In genomic region chr10:92517034-92517655, GRCh38 we compare ENCODE assay signal across 8 cellular contexts. TPM values are rescaled to one million over a fixed set of nuclear protein-coding genes. Genes with fewer than 3 reads are reported as not detected.
DNase-seq lines count a peak whose midpoint lies in the region; ATAC-seq and TF ChIP-seq lines count a peak whose summit lies in the region.

No MANE protein-coding gene starts in this region.

- H3K4me3 Mint-ChIP-seq in WTC11: no peak overlapping the region

- WGBS in mammary epithelial cell (ENCODE audit: low coverage, missing lambda C conversion rate): 39% methylated on average over 3 of the region's 3 CpGs

- peaks cover 8% of the 10 kb centered on the region for H3K36me3 Mint-ChIP-seq in WTC11

- peak; percentile 72 for ATAC-seq in HG02852 (IDR thresholded peaks at IDR 0.05; ENCODE audit: unreplicated experiment)
- ATAC-seq in WTC11: peak; percentile 91
- no peak for ATAC-seq in HG03097 (IDR thresholded peaks at IDR 0.05; ENCODE audit: low FRiP score, unreplicated experiment)

- H3K4me1 Mint-ChIP-seq in WTC11: no peaks in the 10 kb centered on the region

- intact Hi-C loops in mammary epithelial cell (cut with micrococcal nuclease): loop anchor here (1.0 to 5.0 kb wide), 4 partner anchors 57 to 363 kb away; partner anchors contain the start of genes IDE and KIF11

- no peak overlapping the region for H3K27ac Mint-ChIP-seq in WTC11

- H3K9me3 ChIP-seq in mammary epithelial cell (replicated peaks; ENCODE audit: insufficient read depth, low read length): no peaks in the 10 kb centered on the region

- H3K27me3 ChIP-seq in mammary epithelial cell (ENCODE audit: insufficient read depth, low read length) (no peaks in the 10 kb centered on the region), kidney epithelial cell (ENCODE audit: control insufficient read depth, insufficient read depth, low read length) (no peaks in the 10 kb centered on the region)

- no peak overlapping the region for H3K4me3 ChIP-seq in mammary epithelial cell (replicated peaks in 1 of 3; ENCODE audit: insufficient read depth in 1 of 3, low read depth in 2 of 3, low read length in 3 of 3)
- H3K4me3 ChIP-seq in kidney epithelial cell (ENCODE audit: low read depth, low read length): no peak overlapping the region

- CTCF ChIA-PET in WTC11 (lab: Charles Lee): interaction anchor here (0.6 to 2.6 kb wide), 40 partner anchors 8 to 513 kb away, joined by 3 to 32 read pairs (median 3); partner anchors contain the start of gene IDE
- CTCF ChIA-PET in mammary epithelial cell (lab: Charles Lee; ENCODE audit: low non-redundant PET): interaction anchor here (0.5 to 0.7 kb wide), 6 partner anchors 47 to 334 kb away, joined by 3 to 6 read pairs (median 3); partner anchors contain the start of gene EXOC6

- POLR2A ChIA-PET in WTC11 (lab: Charles Lee): interaction anchor here (1.5 kb wide), 1 partner anchor 57 kb away, joined by 4 read pairs; the partner anchor contains the start of gene IDE

- no peak overlapping the region for H2AFZ ChIP-seq in mammary epithelial cell (ENCODE audit: low read depth, low read length)

- no TSS peak for BruUV-seq in mammary epithelial cell (replicated peaks; lab: Mats Ljungman, UMichigan)

- no peak overlapping the region for H3K27ac ChIP-seq in mammary epithelial cell (ENCODE audit: insufficient read depth, low read depth, low read length)

- no peak overlapping the region for H3K9ac ChIP-seq in mammary epithelial cell (ENCODE audit: insufficient read depth, low read length)

- H3K9me3 Mint-ChIP-seq in WTC11: no peaks in the 10 kb centered on the region

- H3K36me3 ChIP-seq in mammary epithelial cell (ENCODE audit: insufficient read depth, low read length) (peaks cover 7% of the 10 kb centered on the region), kidney epithelial cell (ENCODE audit: control insufficient read depth, insufficient read depth, low read length) (no peaks in the 10 kb centered on the region)

- dilution Hi-C loops in mammary epithelial cell (cut with HindIII; ENCODE audit: low sequenced_read_pairs): no loop called here

- no peak overlapping the region for H3K4me2 ChIP-seq in mammary epithelial cell (ENCODE audit: insufficient read depth, low read depth, low read length)

- H3K27me3 Mint-ChIP-seq in WTC11 (ENCODE audit: low read depth): no peaks in the 10 kb centered on the region

- H4K20me1 ChIP-seq in mammary epithelial cell (ENCODE audit: insufficient read depth, low read length): no peaks in the 10 kb centered on the region

- in situ Hi-C loops in mammary epithelial cell (cut with MboI; ENCODE audit: low sequenced_read_pairs in 2 of 2): loop anchor here (5.0 to 25.0 kb wide), 3 partner anchors 55 to 345 kb away; partner anchors contain the start of gene IDE (in 2 of the 2)

- no peaks in the 10 kb centered on the region for H3K4me1 ChIP-seq in mammary epithelial cell (ENCODE audit: insufficient read depth, low read length)

- TF ChIP-seq CTCF in WTC11 (IDR thresholded peaks at IDR 0.05) (peak; percentile 58), mammary epithelial cell (conservative IDR thresholded peaks at IDR 0.05 in 1 of 2, IDR thresholded peaks at IDR 0.05 in 1 of 2; ENCODE audit: extremely low read depth in 1 of 2, insufficient read depth in 1 of 2, low read depth in 1 of 2, low read length in 2 of 2) (peak; percentile 70 to 73), kidney epithelial cell (IDR thresholded peaks at IDR 0.05; ENCODE audit: insufficient read depth, low read length, poor library complexity, severe bottlenecking) (peak; percentile 72)

- DNase-seq in GF-D8 (lab: John Stamatoyannopoulos, UW): peak; percentile 43
- peak; percentile 71 for DNase-seq in NCI-H2227 (lab: John Stamatoyannopoulos, UW; ENCODE audit: unreplicated experiment)
- DNase-seq in WTC11 (ENCODE audit: low spot score): peak; percentile 54
- DNase-seq in mammary epithelial cell: peak; percentile 45
- DNase-seq in kidney epithelial cell (ENCODE audit: low read depth): peak; percentile 23
- peak; percentile 78 for DNase-seq in stimulated activated CD4-positive, alpha-beta T cell treated with anti-CD3 and anti-CD28 coated beads, Interleukin-4, amount 100 ng/mL, for 24 hours

- H3K79me2 ChIP-seq in mammary epithelial cell (ENCODE audit: insufficient read depth, low read length): no peaks in the 10 kb centered on the region

TF ChIP-seq in WTC11, 78 proteins besides CTCF, POLR2A, EP300 and RAD21:
- TF ChIP-seq ZNF121 (CRISPR knock-in tag; IDR thresholded peaks at IDR 0.05) (peak; percentile 94), NFYB (CRISPR knock-in tag; conservative IDR thresholded peaks at IDR 0.05; ENCODE audit: low read depth) (no peak)
TF ChIP-seq in WTC11: peak in this region for 1.

RNA-seq across cellular contexts. Expression of gene IDE, which starts 56.7 kb away (rescaled TPM):
- 44.0 to 50.5 TPM (median 45.2 TPM) in 3 replicates for total RNA-seq in WTC11 (2021)
- total RNA-seq in mammary epithelial cell: 10 to 100 TPM; 27.8 to 37.8 TPM
- 13.1 TPM for polyA plus RNA-seq in mammary epithelial cell
- 78.4 TPM for polyA minus RNA-seq in mammary epithelial cell
- 25.7 and 28.5 TPM in 2 replicates for total RNA-seq in kidney epithelial cell

Comparison
In these comparisons a context has a peak if more than half of its experiments do, and no peak if none do; other contexts are left out.
1. DNase-seq: peak in every context shown above with its lines; median percentile 78 in stimulated activated CD4-positive, alpha-beta T cell treated with anti-CD3 and anti-CD28 coated beads, Interleukin-4, amount 100 ng/mL, for 24 hours; 71 in NCI-H2227; 54 in WTC11; 45 in mammary epithelial cell; 43 in GF-D8; 23 in kidney epithelial cell.